Comparison of ENCODE assay signal across 11 cellular contexts in genomic region chr6:53461682-53462081, GRCh38.
DNase-seq lines count a peak whose midpoint lies in the region; ATAC-seq and TF ChIP-seq lines count a peak whose summit lies in the region.
"Had no signal": no experiment of that assay in that cellular context is flagged by ENCODE, and none has a peak within 500 bp of the region (broad histone marks: within the 10 kb centered on the region; RNA-seq: fewer than 3 reads in every experiment).

No MANE protein-coding gene starts in this region.

- TF ChIP-seq POLR2A in suprapubic skin (IDR thresholded peaks at IDR 0.05), result no peak

- 30% methylated on average over 5 of the region's 5 CpGs for WGBS in suprapubic skin

- no peak for DNase-seq in Right ventricle myocardium superior
- DNase-seq in cardiac septum (ENCODE audit: low spot score), result no peak
- peak; percentile 54 for DNase-seq in NOMO-1 treated with DMSO at 0.1 percent for 48 hours (lab: John Stamatoyannopoulos, UW; ENCODE audit: unreplicated experiment)
- no peak for DNase-seq in suprapubic skin (ENCODE audit: low spot score in 2 of 2)
- DNase-seq in putamen (ENCODE audit: low spot score), result no peak
- DNase-seq in foreskin keratinocyte, result no peak
- DNase-seq in mesenteric fat pad (ENCODE audit: low spot score), result no peak
- DNase-seq: amygdala; NCI-H1930; stimulated activated CD8-positive, alpha-beta memory T cell treated with anti-CD3 and anti-CD28 coated beads, Interleukin-4, amount 100 ng/mL, for 48 hours had no signal

- intact Hi-C loops in Right ventricle myocardium superior (cut with DNase I) (no loop called here), cardiac septum (cut with DNase I) (no loop called here)

- no peak overlapping the region for H3K4me3 ChIP-seq in suprapubic skin

- peak; percentile 46 for ATAC-seq in Right ventricle myocardium superior (ENCODE audit: poor library complexity)
- peak; percentile 35 for ATAC-seq in HG02870 (IDR thresholded peaks at IDR 0.05; ENCODE audit: unreplicated experiment)
- no peak for ATAC-seq in foreskin keratinocyte

- no peaks in the 10 kb centered on the region for H3K9me3 ChIP-seq in suprapubic skin

- no peak for TF ChIP-seq EP300 in suprapubic skin (IDR thresholded peaks at IDR 0.05)

- no peaks in the 10 kb centered on the region for H3K36me3 ChIP-seq in suprapubic skin

- no peaks in the 10 kb centered on the region for H3K27me3 ChIP-seq in suprapubic skin
- peaks cover 10% of the 10 kb centered on the region for H3K27me3 ChIP-seq in foreskin keratinocyte

- H3K4me1 ChIP-seq in suprapubic skin, result peaks cover 28% of the 10 kb centered on the region
- H3K4me1 ChIP-seq in foreskin keratinocyte, result peaks cover 2% of the 10 kb centered on the region

- no peak for TF ChIP-seq CTCF in suprapubic skin (IDR thresholded peaks at IDR 0.05)
- no peak for TF ChIP-seq CTCF in foreskin keratinocyte (conservative IDR thresholded peaks at IDR 0.05)

- H3K27ac ChIP-seq in suprapubic skin (peak overlapping the region; percentile 10), foreskin keratinocyte (no peak overlapping the region)
